In the genomic region with DNA sequence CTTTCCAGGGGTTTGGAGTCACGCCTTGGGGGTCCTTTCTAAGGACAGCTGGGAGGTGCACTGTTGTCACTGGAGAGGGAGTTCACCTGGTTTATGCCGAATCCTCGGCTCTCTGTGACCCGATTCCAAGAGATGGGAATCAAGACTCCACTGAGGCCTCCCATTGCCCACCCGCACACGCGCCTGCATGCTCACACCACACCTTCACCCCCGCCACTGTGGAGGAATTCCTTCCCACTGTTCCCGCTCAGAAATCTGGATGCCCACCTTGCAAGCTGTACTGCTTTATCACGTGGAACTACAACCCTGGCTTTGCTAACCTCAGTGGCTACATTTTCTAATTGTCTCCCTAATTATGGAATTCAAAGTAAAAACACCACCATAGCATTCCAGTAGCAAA, we compare ENCODE assay signal across 1 cellular context.
TF ChIP-seq lines count a peak whose summit lies in the region.

No MANE protein-coding gene starts in this region.

TF ChIP-seq in H1, 55 proteins besides CTCF, POLR2A, EP300 and RAD21:
- no peak for TF ChIP-seq CHD2 (IDR thresholded peaks at IDR 0.05; ENCODE audit: low read length)
- no peak for TF ChIP-seq BACH1 (IDR thresholded peaks at IDR 0.05; ENCODE audit: low read length)
- no peak for TF ChIP-seq CBX5 (IDR thresholded peaks at IDR 0.05; ENCODE audit: low read depth, low read length)
- TF ChIP-seq KDM5A (IDR thresholded peaks at IDR 0.05; ENCODE audit: low read length) = no peak
- no peak for TF ChIP-seq JUN (IDR thresholded peaks at IDR 0.05; ENCODE audit: low read depth, low read length)
- TF ChIP-seq CTBP2 (IDR thresholded peaks at IDR 0.05; ENCODE audit: borderline replicate concordance, insufficient read depth, insufficient read length, low read length) = no peak
- TF ChIP-seq CBX8 (IDR thresholded peaks at IDR 0.05; ENCODE audit: borderline replicate concordance, low read depth, low read length) = no peak
- TF ChIP-seq CREB1 (IDR thresholded peaks at IDR 0.05) = no peak
- TF ChIP-seq RFX5 (IDR thresholded peaks at IDR 0.05; ENCODE audit: borderline replicate concordance, low read depth, low read length) = no peak
- no peak for TF ChIP-seq SP1 (IDR thresholded peaks at IDR 0.05; ENCODE audit: low read depth, low read length)
- TF ChIP-seq JUND (IDR thresholded peaks at IDR 0.05; ENCODE audit: low read length) = no peak
